Comparison of ENCODE assay signal across 18 cellular contexts in the genomic region with DNA sequence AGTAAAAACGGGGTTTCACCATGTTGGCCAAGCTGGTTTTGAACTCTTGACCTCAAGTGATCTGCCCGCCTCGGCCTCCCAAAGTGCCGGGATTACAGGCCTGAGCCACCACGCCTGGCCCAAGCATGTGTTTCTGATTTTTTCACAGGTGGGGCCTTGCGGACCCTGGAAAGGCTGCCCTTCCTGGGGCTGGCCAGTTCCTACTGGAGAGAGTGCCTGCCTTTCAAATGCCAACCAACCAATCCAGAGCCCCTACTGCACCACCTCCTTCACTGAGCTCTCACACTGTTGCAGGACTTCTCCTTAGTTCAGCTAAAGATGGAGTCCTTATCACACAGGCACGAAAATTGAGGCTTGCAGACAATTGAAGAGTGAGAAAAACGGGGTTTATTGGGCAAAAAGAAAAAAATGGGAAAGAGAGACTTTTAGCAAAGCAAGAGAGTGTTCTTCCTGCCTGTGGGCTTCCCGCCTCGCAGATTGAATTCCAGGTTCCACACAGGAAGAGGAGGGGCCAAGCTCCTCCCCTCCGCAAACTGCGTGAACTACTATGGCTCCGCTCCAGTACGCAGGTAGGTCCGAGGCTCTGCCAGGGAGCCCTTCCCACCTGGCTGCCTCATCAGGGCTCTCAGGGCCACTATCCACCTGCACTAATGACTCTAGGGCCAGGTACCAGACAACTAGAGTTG.
"Had no signal": no experiment of that assay in that cellular context is flagged by ENCODE, and none has a peak within 500 bp of the region (broad histone marks: within the 10 kb centered on the region; RNA-seq: fewer than 3 reads in every experiment).

No MANE protein-coding gene starts in this region.

- H3K36me3 ChIP-seq: cardiac muscle cell, heart right ventricle, left ventricle myocardium inferior, pancreas, upper lobe of left lung had no signal

- H3K27ac ChIP-seq: cardiac muscle cell, heart right ventricle, left ventricle myocardium inferior, pancreas, upper lobe of left lung, VCaP had no signal

- H3K4me1 Mint-ChIP-seq: neural crest cell, T-cell had no signal

- H3K27me3 Mint-ChIP-seq: activated CD4-positive, alpha-beta memory T cell treated with anti-CD3 and anti-CD28 coated beads, Interleukin-2, amount 10 ng/mL, durations not matched to agents 7 days and 5 days; activated naive CD8-positive, alpha-beta T cell treated with anti-CD3 and anti-CD28 coated beads, Interleukin-2, amount 50 U/mL, for 24 hours had no signal

- H3K4me1 ChIP-seq: left ventricle myocardium inferior, upper lobe of left lung had no signal

- H3K36me3 Mint-ChIP-seq: stimulated activated naive B cell treated with anti-CD40 and anti-IgM and Interleukin-4, amounts not matched to agents 10 μg/mL and 1 μg/mL and 100 μg/mL, for 72 hours had no signal

- H3K27ac Mint-ChIP-seq: activated CD4-positive, alpha-beta memory T cell treated with anti-CD3 and anti-CD28 coated beads, Interleukin-2, amount 10 ng/mL, durations not matched to agents 7 days and 5 days; activated CD4-positive, alpha-beta T cell treated with anti-CD3 and anti-CD28 coated beads for 36 hours; activated naive CD8-positive, alpha-beta T cell treated with anti-CD3 and anti-CD28 coated beads, Interleukin-2, amount 50 U/mL, for 24 hours; stimulated activated naive B cell treated with anti-CD40 and anti-IgM and Interleukin-4, amounts not matched to agents 10 μg/mL and 1 μg/mL and 100 μg/mL, for 72 hours; T-cell had no signal

- H3K4me3 Mint-ChIP-seq: activated CD4-positive, alpha-beta memory T cell treated with anti-CD3 and anti-CD28 coated beads, Interleukin-2, amount 10 ng/mL, durations not matched to agents 7 days and 5 days; activated CD4-positive, alpha-beta T cell treated with anti-CD3 and anti-CD28 coated beads for 36 hours; activated naive CD8-positive, alpha-beta T cell treated with anti-CD3 and anti-CD28 coated beads, Interleukin-2, amount 50 U/mL, for 24 hours; neural crest cell; stimulated activated naive B cell treated with anti-CD40 and anti-IgM and Interleukin-4, amounts not matched to agents 10 μg/mL and 1 μg/mL and 100 μg/mL, for 72 hours; T-cell had no signal

- H3K9me3 ChIP-seq: heart right ventricle, left ventricle myocardium inferior, pancreas, upper lobe of left lung had no signal

- H3K27me3 ChIP-seq: cardiac muscle cell, heart right ventricle, pancreas, upper lobe of left lung had no signal

- DNase-seq: activated CD4-positive, alpha-beta memory T cell treated with anti-CD3 and anti-CD28 coated beads, Interleukin-2, amount 10 ng/mL, durations not matched to agents 7 days and 5 days; activated CD4-positive, alpha-beta T cell treated with anti-CD3 and anti-CD28 coated beads for 36 hours; activated naive CD4-positive, alpha-beta T cell; activated naive CD8-positive, alpha-beta T cell treated with anti-CD3 and anti-CD28 coated beads, Interleukin-2, amount 50 U/mL, for 24 hours; activated T-cell treated with anti-CD3 and anti-CD28 coated beads, Interleukin-2, amount 50 U/mL, for 48 hours; effector CD8-positive, alpha-beta T cell; heart right ventricle; left ventricle myocardium inferior; mesenchymal stem cell; pancreas; stimulated activated CD4-positive, alpha-beta T cell treated with anti-CD3 and anti-CD28 coated beads, Interleukin-2, amount 100 ng/mL, for 24 hours; stimulated activated naive B cell treated with anti-CD40 and anti-IgM and Interleukin-4, amounts not matched to agents 10 μg/mL and 1 μg/mL and 100 μg/mL, for 72 hours; T-cell; T1000 had no signal

- ATAC-seq: activated CD4-positive, alpha-beta T cell treated with anti-CD3 and anti-CD28 coated beads for 36 hours; activated naive CD8-positive, alpha-beta T cell treated with anti-CD3 and anti-CD28 coated beads, Interleukin-2, amount 50 U/mL, for 24 hours; heart right ventricle; pancreas; stimulated activated naive B cell treated with anti-CD40 and anti-IgM and Interleukin-4, amounts not matched to agents 10 μg/mL and 1 μg/mL and 100 μg/mL, for 72 hours; T-cell had no signal

- H3K9me3 Mint-ChIP-seq: activated CD4-positive, alpha-beta memory T cell treated with anti-CD3 and anti-CD28 coated beads, Interleukin-2, amount 10 ng/mL, durations not matched to agents 7 days and 5 days; activated naive CD8-positive, alpha-beta T cell treated with anti-CD3 and anti-CD28 coated beads, Interleukin-2, amount 50 U/mL, for 24 hours; neural crest cell; T-cell had no signal

- H3K4me3 ChIP-seq: cardiac muscle cell, heart right ventricle, left ventricle myocardium inferior, pancreas, upper lobe of left lung had no signal
